8 cellular contexts compared by ENCODE assay signal in the genomic region with DNA sequence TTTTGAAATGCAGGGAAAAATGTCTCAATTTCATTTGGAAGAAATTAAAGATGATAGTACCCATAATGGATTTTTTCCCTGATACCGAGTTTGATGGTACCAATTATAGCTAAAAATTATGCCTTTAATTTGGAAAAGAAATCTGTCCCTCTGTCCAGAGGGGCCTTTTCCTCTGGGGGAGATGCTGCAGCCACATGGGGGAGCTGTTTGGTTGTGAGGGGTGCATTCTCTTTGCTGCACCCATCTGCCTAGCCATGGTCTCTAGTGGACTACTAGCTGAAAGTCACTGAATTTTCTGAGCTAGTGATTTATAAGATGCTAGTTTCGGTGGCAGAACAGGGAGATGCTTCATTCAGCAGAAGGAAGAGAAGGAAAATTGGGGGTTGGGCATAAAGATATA. TPM values are rescaled to one million over a fixed set of nuclear protein-coding genes. Genes with fewer than 3 reads are reported as not detected.
DNase-seq lines count a peak whose midpoint lies in the region; ATAC-seq, FAIRE-seq and TF ChIP-seq lines count a peak whose summit lies in the region.

No MANE protein-coding gene starts in this region.

- H3K36me3 ChIP-seq in GM23338 (ENCODE audit: insufficient read depth) (peaks cover 26% of the 10 kb centered on the region; the same call in 1 of the 2 replicates), hepatocyte (replicated peaks; ENCODE audit: insufficient read depth, low read depth) (no peaks in the 10 kb centered on the region)

- no peaks in the 10 kb centered on the region for H3K4me1 Mint-ChIP-seq in GM23338

- H3K4me3 Mint-ChIP-seq in GM23338 = no peak overlapping the region

- H3K4me2 ChIP-seq in GM23338 = no peak overlapping the region
- H3K4me2 ChIP-seq in hepatocyte = no peak overlapping the region

- peak; percentile 27 for DNase-seq in AG08396 (ENCODE audit: low spot score)
- DNase-seq in GM23338 (ENCODE audit: low spot score) = peak; percentile 63
- DNase-seq in activated CD4-positive, alpha-beta T cell treated with anti-CD3 and anti-CD28 coated beads, Interleukin-2, amount 50 U/mL, for 4 hours = peak; percentile 4 to 11
- no peak for DNase-seq in hepatocyte (ENCODE audit: low spot score)
- DNase-seq in urothelium cell line (ENCODE audit: low spot score) = peak; percentile 20
- no peak for DNase-seq in HPDE6-E6E7 (ENCODE audit: extremely low spot score)

- H3K27ac ChIP-seq in GM23338 (ENCODE audit: low read depth) = no peak overlapping the region
- no peak overlapping the region for H3K27ac ChIP-seq in hepatocyte

- H3F3A ChIP-seq in GM23338 (replicated peaks; ENCODE audit: low read depth) = no peaks in the 10 kb centered on the region

- peaks cover 14% of the 10 kb centered on the region for H4K20me1 ChIP-seq in GM23338 (replicated peaks; ENCODE audit: insufficient read depth)
- peaks cover 3% of the 10 kb centered on the region for H4K20me1 ChIP-seq in hepatocyte (ENCODE audit: insufficient read depth, poor library complexity, severe bottlenecking)

- H3K36me3 Mint-ChIP-seq in GM23338 (ENCODE audit: low read depth) = peaks cover 23% of the 10 kb centered on the region

- no peak overlapping the region for H3K27ac Mint-ChIP-seq in GM23338

- FAIRE-seq in urothelium cell line (lab: Jason Lieb, UNC) = no peak

- no peaks in the 10 kb centered on the region for H3K27me3 Mint-ChIP-seq in GM23338 (ENCODE audit: insufficient read depth, low read depth, poor library complexity)

- ATAC-seq in GM23338 (peak; percentile 86), HG03196 (IDR thresholded peaks at IDR 0.05; ENCODE audit: unreplicated experiment) (no peak), GM21786 (IDR thresholded peaks at IDR 0.05; ENCODE audit: unreplicated experiment) (no peak)

- no peaks in the 10 kb centered on the region for H3K9me3 Mint-ChIP-seq in GM23338

- H3K4me1 ChIP-seq in GM23338 (ENCODE audit: insufficient read depth) = no peaks in the 10 kb centered on the region
- H3K4me1 ChIP-seq in hepatocyte (ENCODE audit: insufficient read depth) = no peaks in the 10 kb centered on the region

- no peak overlapping the region for H2AFZ ChIP-seq in GM23338
- H2AFZ ChIP-seq in hepatocyte = no peak overlapping the region

- H3K9me2 ChIP-seq in GM23338 (ENCODE audit: insufficient read depth) (no peaks in the 10 kb centered on the region), hepatocyte (replicated peaks; ENCODE audit: insufficient read depth) (no peaks in the 10 kb centered on the region)

- H3K4me3 ChIP-seq in GM23338 = no peak overlapping the region
- no peak overlapping the region for H3K4me3 ChIP-seq in hepatocyte

- TF ChIP-seq CTCF in GM23338 (conservative IDR thresholded peaks at IDR 0.05; ENCODE audit: low read depth in 2 of 2) (peak; percentile 76 to 78), hepatocyte (IDR thresholded peaks at IDR 0.05; ENCODE audit: poor library complexity) (peak; percentile 30)

- H3K79me2 ChIP-seq in GM23338 (replicated peaks; ENCODE audit: insufficient read depth) (peaks cover 2% of the 10 kb centered on the region), hepatocyte (peaks cover 8% of the 10 kb centered on the region)

- H3K9me3 ChIP-seq in hepatocyte (ENCODE audit: low read depth) = no peaks in the 10 kb centered on the region

- H3K27me3 ChIP-seq in GM23338 (ENCODE audit: insufficient read depth) (no peaks in the 10 kb centered on the region), hepatocyte (no peaks in the 10 kb centered on the region)

- WGBS in hepatocyte (ENCODE audit: low lambda C conversion rate, missing lambda C conversion rate) = 98% methylated on average over 2 of the region's 2 CpGs

TF ChIP-seq in GM23338, 12 proteins besides CTCF, POLR2A, EP300 and RAD21 (continues in another document):
- TF ChIP-seq JUNB (IDR thresholded peaks at IDR 0.05; ENCODE audit: unreplicated experiment) = no peak
- no peak for TF ChIP-seq EZH2phosphoT487 (IDR thresholded peaks at IDR 0.05; ENCODE audit: unreplicated experiment)
- no peak for TF ChIP-seq ZNF331 (CRISPR knock-in tag; IDR thresholded peaks at IDR 0.05; ENCODE audit: low read depth)
- TF ChIP-seq ZNF114 (CRISPR knock-in tag; IDR thresholded peaks at IDR 0.05) = no peak
- TF ChIP-seq, protein P1, sequence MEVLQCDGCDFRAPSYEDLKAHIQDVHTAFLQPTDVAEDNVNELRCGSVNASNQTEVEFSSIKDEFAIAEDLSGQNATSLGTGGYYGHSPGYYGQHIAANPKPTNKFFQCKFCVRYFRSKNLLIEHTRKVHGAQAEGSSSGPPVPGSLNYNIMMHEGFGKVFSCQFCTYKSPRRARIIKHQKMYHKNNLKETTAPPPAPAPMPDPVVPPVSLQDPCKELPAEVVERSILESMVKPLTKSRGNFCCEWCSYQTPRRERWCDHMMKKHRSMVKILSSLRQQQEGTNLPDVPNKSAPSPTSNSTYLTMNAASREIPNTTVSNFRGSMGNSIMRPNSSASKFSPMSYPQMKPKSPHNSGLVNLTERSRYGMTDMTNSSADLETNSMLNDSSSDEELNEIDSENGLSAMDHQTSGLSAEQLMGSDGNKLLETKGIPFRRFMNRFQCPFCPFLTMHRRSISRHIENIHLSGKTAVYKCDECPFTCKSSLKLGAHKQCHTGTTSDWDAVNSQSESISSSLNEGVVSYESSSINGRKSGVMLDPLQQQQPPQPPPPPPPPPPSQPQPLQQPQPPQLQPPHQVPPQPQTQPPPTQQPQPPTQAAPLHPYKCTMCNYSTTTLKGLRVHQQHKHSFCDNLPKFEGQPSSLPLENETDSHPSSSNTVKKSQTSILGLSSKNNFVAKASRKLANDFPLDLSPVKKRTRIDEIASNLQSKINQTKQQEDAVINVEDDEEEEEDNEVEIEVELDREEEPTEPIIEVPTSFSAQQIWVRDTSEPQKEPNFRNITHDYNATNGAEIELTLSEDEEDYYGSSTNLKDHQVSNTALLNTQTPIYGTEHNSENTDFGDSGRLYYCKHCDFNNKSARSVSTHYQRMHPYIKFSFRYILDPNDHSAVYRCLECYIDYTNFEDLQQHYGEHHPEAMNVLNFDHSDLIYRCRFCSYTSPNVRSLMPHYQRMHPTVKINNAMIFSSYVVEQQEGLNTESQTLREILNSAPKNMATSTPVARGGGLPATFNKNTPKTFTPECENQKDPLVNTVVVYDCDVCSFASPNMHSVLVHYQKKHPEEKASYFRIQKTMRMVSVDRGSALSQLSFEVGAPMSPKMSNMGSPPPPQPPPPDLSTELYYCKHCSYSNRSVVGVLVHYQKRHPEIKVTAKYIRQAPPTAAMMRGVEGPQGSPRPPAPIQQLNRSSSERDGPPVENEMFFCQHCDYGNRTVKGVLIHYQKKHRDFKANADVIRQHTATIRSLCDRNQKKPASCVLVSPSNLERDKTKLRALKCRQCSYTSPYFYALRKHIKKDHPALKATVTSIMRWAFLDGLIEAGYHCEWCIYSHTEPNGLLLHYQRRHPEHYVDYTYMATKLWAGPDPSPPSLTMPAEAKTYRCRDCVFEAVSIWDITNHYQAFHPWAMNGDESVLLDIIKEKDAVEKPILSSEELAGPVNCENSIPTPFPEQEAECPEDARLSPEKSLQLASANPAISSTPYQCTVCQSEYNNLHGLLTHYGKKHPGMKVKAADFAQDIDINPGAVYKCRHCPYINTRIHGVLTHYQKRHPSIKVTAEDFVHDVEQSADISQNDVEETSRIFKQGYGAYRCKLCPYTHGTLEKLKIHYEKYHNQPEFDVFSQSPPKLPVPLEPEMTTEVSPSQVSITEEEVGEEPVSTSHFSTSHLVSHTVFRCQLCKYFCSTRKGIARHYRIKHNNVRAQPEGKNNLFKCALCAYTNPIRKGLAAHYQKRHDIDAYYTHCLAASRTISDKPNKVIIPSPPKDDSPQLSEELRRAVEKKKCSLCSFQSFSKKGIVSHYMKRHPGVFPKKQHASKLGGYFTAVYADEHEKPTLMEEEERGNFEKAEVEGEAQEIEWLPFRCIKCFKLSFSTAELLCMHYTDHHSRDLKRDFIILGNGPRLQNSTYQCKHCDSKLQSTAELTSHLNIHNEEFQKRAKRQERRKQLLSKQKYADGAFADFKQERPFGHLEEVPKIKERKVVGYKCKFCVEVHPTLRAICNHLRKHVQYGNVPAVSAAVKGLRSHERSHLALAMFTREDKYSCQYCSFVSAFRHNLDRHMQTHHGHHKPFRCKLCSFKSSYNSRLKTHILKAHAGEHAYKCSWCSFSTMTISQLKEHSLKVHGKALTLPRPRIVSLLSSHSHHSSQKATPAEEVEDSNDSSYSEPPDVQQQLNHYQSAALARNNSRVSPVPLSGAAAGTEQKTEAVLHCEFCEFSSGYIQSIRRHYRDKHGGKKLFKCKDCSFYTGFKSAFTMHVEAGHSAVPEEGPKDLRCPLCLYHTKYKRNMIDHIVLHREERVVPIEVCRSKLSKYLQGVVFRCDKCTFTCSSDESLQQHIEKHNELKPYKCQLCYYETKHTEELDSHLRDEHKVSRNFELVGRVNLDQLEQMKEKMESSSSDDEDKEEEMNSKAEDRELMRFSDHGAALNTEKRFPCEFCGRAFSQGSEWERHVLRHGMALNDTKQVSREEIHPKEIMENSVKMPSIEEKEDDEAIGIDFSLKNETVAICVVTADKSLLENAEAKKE (CRISPR knock-in tag; IDR thresholded peaks at IDR 0.05) = no peak
- no peak for TF ChIP-seq NANOG (IDR thresholded peaks at IDR 0.05; ENCODE audit: borderline replicate concordance)

RNA-seq across cellular contexts. Expression of a gene that starts 9.6 kb away (rescaled TPM):
- total RNA-seq in GM23338 (2014; rRNA removed; shearing (Covaris generic)) = 90.5 and 133 TPM in 2 replicates
- polyA plus RNA-seq in GM23338 (2016; fragmentation: Nextera tagmentation; extraction: Ambion mirVana) (602 and 623 TPM in 2 replicates), hepatocyte (365 and 377 TPM in 2 replicates)
- total RNA-seq in hepatocyte = 145 and 154 TPM in 2 replicates

RNA-seq across cellular contexts. Expression of a gene that starts 10.0 kb away (rescaled TPM):
- total RNA-seq in GM23338 (2014; rRNA removed; shearing (Covaris generic)) = 34.3 and 39.7 TPM in 2 replicates
- polyA plus RNA-seq in GM23338 (2016; fragmentation: Nextera tagmentation; extraction: Ambion mirVana) = 28.8 and 31.5 TPM in 2 replicates
- 51.9 and 55.8 TPM in 2 replicates for total RNA-seq in hepatocyte
- 48.3 and 64.0 TPM in 2 replicates for polyA plus RNA-seq in hepatocyte

Comparison
In these comparisons a context has a peak if more than half of its experiments do, and no peak if none do; other contexts are left out.
1. DNase-seq: peak in AG08396 (single experiment), GM23338 (single experiment), activated CD4-positive, alpha-beta T cell treated with anti-CD3 and anti-CD28 coated beads, Interleukin-2, amount 50 U/mL, for 4 hours (2 of 2) and urothelium cell line (single experiment); none in hepatocyte (single experiment) and HPDE6-E6E7 (single experiment).